ENCODE assay signal across 26 cellular contexts in the genomic region with DNA sequence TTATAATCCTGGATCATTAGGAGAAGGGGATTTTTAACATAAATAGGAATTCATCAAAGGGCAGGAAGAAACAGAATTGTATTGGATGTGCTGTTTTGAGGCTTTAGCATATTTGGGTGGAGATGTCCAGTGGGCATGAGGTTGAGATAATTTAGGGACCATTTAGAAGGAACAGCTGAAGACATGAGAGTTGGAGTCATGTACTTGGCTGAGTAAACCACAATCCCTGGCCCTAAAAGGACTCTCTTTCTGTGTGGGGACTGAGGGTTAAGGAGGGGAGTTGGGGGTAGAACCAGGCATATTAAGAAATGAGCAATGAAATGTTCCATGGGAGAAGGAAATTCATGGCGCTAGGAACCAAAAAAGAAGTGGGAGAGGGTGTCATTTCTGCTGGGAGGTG.
"Had no signal": no experiment of that assay in that cellular context is flagged by ENCODE, and none has a peak within 500 bp of the region (broad histone marks: within the 10 kb centered on the region; RNA-seq: fewer than 3 reads in every experiment).

No MANE protein-coding gene starts in this region.

- H3K27me3 Mint-ChIP-seq: activated CD4-positive, alpha-beta memory T cell treated with anti-CD3 and anti-CD28 coated beads for 36 hours; activated CD4-positive, alpha-beta T cell treated with anti-CD3 and anti-CD28 coated beads, Interleukin-2, amount 10 ng/mL, durations not matched to agents 7 days and 5 days; activated naive CD8-positive, alpha-beta T cell treated with anti-CD3 and anti-CD28 coated beads, Interleukin-2, amount 50 U/mL, for 24 hours; brain had no signal

- H3K36me3 Mint-ChIP-seq: activated CD4-positive, alpha-beta memory T cell treated with anti-CD3 and anti-CD28 coated beads for 36 hours; activated naive CD4-positive, alpha-beta T cell treated with anti-CD3 and anti-CD28 coated beads, Interleukin-2, amount 50 U/mL, for 72 hours had no signal

- H3K4me1 Mint-ChIP-seq: IgD-negative memory B cell had no signal

- H3K4me3 ChIP-seq: ascending aorta, cardiac muscle cell, MG63, SK-N-MC had no signal

- H3K36me3 ChIP-seq: MG63 had no signal

- H3K9me3 ChIP-seq: ascending aorta, MG63 had no signal

- H3K27me3 ChIP-seq: ascending aorta, cardiac muscle cell, MG63 had no signal

- H3K9me3 Mint-ChIP-seq: activated CD4-positive, alpha-beta memory T cell treated with anti-CD3 and anti-CD28 coated beads for 36 hours; activated CD4-positive, alpha-beta T cell treated with anti-CD3 and anti-CD28 coated beads, Interleukin-2, amount 10 ng/mL, durations not matched to agents 7 days and 5 days; activated naive CD4-positive, alpha-beta T cell treated with anti-CD3 and anti-CD28 coated beads, Interleukin-2, amount 50 U/mL, for 72 hours; activated naive CD8-positive, alpha-beta T cell treated with anti-CD3 and anti-CD28 coated beads, Interleukin-2, amount 50 U/mL, for 24 hours; activated T-cell treated with anti-CD3 and anti-CD28 coated beads, Interleukin-2, amount 50 U/mL, for 4 hours; IgD-negative memory B cell had no signal

- ATAC-seq: activated naive CD8-positive, alpha-beta T cell treated with anti-CD3 and anti-CD28 coated beads, Interleukin-2, amount 50 U/mL, for 24 hours; activated T-cell treated with anti-CD3 and anti-CD28 coated beads, Interleukin-2, amount 50 U/mL, for 4 hours had no signal

- DNase-seq: activated CD4-positive, alpha-beta memory T cell treated with anti-CD3 and anti-CD28 coated beads for 36 hours; activated CD4-positive, alpha-beta T cell treated with anti-CD3 and anti-CD28 coated beads, Interleukin-2, amount 10 ng/mL, durations not matched to agents 7 days and 5 days; activated CD4-positive, CD25-positive, alpha-beta regulatory T cell; activated CD8-positive, alpha-beta memory T cell treated with anti-CD3 and anti-CD28 coated beads for 24 hours; activated effector memory CD4-positive, alpha-beta T cell treated with anti-CD3 and anti-CD28 coated beads, Interleukin-2, amount 50 U/mL, for 16 hours; activated naive CD4-positive, alpha-beta T cell treated with Interleukin-2 at 50 U/mL for 16 hours; activated naive CD8-positive, alpha-beta T cell treated with anti-CD3 and anti-CD28 coated beads, Interleukin-2, amount 50 U/mL, for 24 hours; activated T-cell treated with anti-CD3 and anti-CD28 coated beads, Interleukin-2, amount 50 U/mL, for 4 hours; amniotic stem cell; KG1; MV-4-11; NCI-H1092 treated with DMSO at 0.1 percent for 48 hours; NCI-H1417 treated with DMSO at 0.1 percent for 48 hours; NCI-H2029 treated with DMSO at 0.1 percent for 48 hours; NCI-H345; NCI-H510A; SIG-M5; T-helper 1 cell had no signal

- H3K4me1 ChIP-seq: ascending aorta had no signal

- H3K27ac ChIP-seq: ascending aorta, cardiac muscle cell, SK-N-MC, VCaP had no signal

- H3K4me3 Mint-ChIP-seq: activated CD4-positive, alpha-beta memory T cell treated with anti-CD3 and anti-CD28 coated beads for 36 hours; activated CD4-positive, alpha-beta T cell treated with anti-CD3 and anti-CD28 coated beads, Interleukin-2, amount 10 ng/mL, durations not matched to agents 7 days and 5 days; activated naive CD8-positive, alpha-beta T cell treated with anti-CD3 and anti-CD28 coated beads, Interleukin-2, amount 50 U/mL, for 24 hours; activated T-cell treated with anti-CD3 and anti-CD28 coated beads, Interleukin-2, amount 50 U/mL, for 4 hours; brain; IgD-negative memory B cell had no signal

- H3K27ac Mint-ChIP-seq: activated CD4-positive, alpha-beta memory T cell treated with anti-CD3 and anti-CD28 coated beads for 36 hours; activated CD4-positive, alpha-beta T cell treated with anti-CD3 and anti-CD28 coated beads, Interleukin-2, amount 10 ng/mL, durations not matched to agents 7 days and 5 days; activated naive CD4-positive, alpha-beta T cell treated with anti-CD3 and anti-CD28 coated beads, Interleukin-2, amount 50 U/mL, for 72 hours; activated naive CD8-positive, alpha-beta T cell treated with anti-CD3 and anti-CD28 coated beads, Interleukin-2, amount 50 U/mL, for 24 hours had no signal
